ENCODE assay signal across 22 cellular contexts in genomic region chrX:72373136-72373535, GRCh38.
"Had no signal": no experiment of that assay in that cellular context is flagged by ENCODE, and none has a peak within 500 bp of the region (broad histone marks: within the 10 kb centered on the region; RNA-seq: fewer than 3 reads in every experiment).

No MANE protein-coding gene starts in this region.

- H3K4me1 ChIP-seq: SJCRH30 had no signal

- H3K9ac ChIP-seq: KMS-11 had no signal

- DNase-seq: Kasumi-1, MM.1S, NCI-H1092 treated with DMSO at 0.1 percent for 48 hours, NCI-H1436, NCI-H187, NCI-H2029, NCI-H2081 treated with DMSO at 0.1 percent for 48 hours, NCI-H2171, NCI-H226, NCI-H446, NCI-H510A, NCI-H524 treated with DMSO at 0.1 percent for 48 hours, NCI-H69, NCI-H774, PC-3, SHP77 treated with DMSO at 0.1 percent for 48 hours, SJCRH30 had no signal

- H3K4me3 ChIP-seq: K562, SJCRH30 had no signal

- H3K9me3 ChIP-seq: SJCRH30 had no signal

- ATAC-seq: K562, Panc1, Right ventricle myocardium inferior, SK-N-SH treated with all-trans-retinoic acid at 6 μM for 48 hours had no signal

- H3K27me3 ChIP-seq: SJCRH30 had no signal

- H3K36me3 ChIP-seq: SJCRH30 had no signal
